In genomic region chr13:60163525-60164471, GRCh38 we compare ENCODE assay signal across 7 cellular contexts. TPM values are rescaled to one million over a fixed set of nuclear protein-coding genes. Genes with fewer than 3 reads are reported as not detected.
DNase-seq lines count a peak whose midpoint lies in the region; ATAC-seq, FAIRE-seq and TF ChIP-seq lines count a peak whose summit lies in the region.

A gene with protein sequence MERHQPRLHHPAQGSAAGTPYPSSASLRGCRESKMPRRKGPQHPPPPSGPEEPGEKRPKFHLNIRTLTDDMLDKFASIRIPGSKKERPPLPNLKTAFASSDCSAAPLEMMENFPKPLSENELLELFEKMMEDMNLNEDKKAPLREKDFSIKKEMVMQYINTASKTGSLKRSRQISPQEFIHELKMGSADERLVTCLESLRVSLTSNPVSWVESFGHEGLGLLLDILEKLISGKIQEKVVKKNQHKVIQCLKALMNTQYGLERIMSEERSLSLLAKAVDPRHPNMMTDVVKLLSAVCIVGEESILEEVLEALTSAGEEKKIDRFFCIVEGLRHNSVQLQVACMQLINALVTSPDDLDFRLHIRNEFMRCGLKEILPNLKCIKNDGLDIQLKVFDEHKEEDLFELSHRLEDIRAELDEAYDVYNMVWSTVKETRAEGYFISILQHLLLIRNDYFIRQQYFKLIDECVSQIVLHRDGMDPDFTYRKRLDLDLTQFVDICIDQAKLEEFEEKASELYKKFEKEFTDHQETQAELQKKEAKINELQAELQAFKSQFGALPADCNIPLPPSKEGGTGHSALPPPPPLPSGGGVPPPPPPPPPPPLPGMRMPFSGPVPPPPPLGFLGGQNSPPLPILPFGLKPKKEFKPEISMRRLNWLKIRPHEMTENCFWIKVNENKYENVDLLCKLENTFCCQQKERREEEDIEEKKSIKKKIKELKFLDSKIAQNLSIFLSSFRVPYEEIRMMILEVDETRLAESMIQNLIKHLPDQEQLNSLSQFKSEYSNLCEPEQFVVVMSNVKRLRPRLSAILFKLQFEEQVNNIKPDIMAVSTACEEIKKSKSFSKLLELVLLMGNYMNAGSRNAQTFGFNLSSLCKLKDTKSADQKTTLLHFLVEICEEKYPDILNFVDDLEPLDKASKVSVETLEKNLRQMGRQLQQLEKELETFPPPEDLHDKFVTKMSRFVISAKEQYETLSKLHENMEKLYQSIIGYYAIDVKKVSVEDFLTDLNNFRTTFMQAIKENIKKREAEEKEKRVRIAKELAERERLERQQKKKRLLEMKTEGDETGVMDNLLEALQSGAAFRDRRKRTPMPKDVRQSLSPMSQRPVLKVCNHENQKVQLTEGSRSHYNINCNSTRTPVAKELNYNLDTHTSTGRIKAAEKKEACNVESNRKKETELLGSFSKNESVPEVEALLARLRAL (minus strand): TSS chr13:60163928. CDS start chr13:60163766, 162 bp downstream.

- peak; percentile 82 for DNase-seq in GM18507 (ENCODE audit: extremely low spot score, insufficient read length, low read depth)
- peak; percentile 50 for DNase-seq in NCI-H2029 treated with DMSO at 0.1 percent for 48 hours (lab: John Stamatoyannopoulos, UW)
- peak; percentile 88 for DNase-seq in T-helper 9 cell
- DNase-seq in astrocyte of the cerebellum (ENCODE audit: low read depth): peak; percentile 93
- DNase-seq in hepatic stellate cell (ENCODE audit: low spot score): peak; percentile 96
- peak; percentile 89 for DNase-seq in renal cortical epithelial cell (ENCODE audit: low read depth)

- TF ChIP-seq CTCF in astrocyte of the cerebellum (IDR thresholded peaks at IDR 0.05; ENCODE audit: low read depth, low read length, missing control alignments): no peak

- FAIRE-seq in GM18507 (lab: Jason Lieb, UNC): peak; percentile 96

- peak within 1 kb of the TSS; percentile 93 for H3K4me3 ChIP-seq in astrocyte of the cerebellum (ENCODE audit: low read depth, low read length)

- peak; percentile 99 for ATAC-seq in HG02981 (IDR thresholded peaks at IDR 0.05; ENCODE audit: unreplicated experiment)

- in situ Hi-C loops in astrocyte of the cerebellum (cut with HindIII; ENCODE audit: low sequenced_read_pairs): no loop called here

RNA-seq across cellular contexts. Expression of the gene that starts here (rescaled TPM):
- total RNA-seq in renal cortical epithelial cell: 19.1 and 20.8 TPM in 2 replicates

Comparison
In these comparisons a context has a peak if more than half of its experiments do, and no peak if none do; other contexts are left out.
1. Peak in every context shown above with its lines: DNase-seq, ATAC-seq and H3K4me3 ChIP-seq.